In genomic region chr4:10083331-10083769, GRCh38 we compare ENCODE assay signal across 1 cellular context.
TF ChIP-seq lines count a peak whose summit lies in the region.

No MANE protein-coding gene starts in this region.

TF ChIP-seq in K562, 482 proteins besides CTCF, POLR2A, EP300 and RAD21 (continued from another document):
- TF ChIP-seq ZHX1 (conservative IDR thresholded peaks at IDR 0.05; ENCODE audit: low read length) = no peak
